ENCODE assay signal across 10 cellular contexts in genomic region chr1:39625462-39626273, GRCh38. TPM values are rescaled to one million over a fixed set of nuclear protein-coding genes. Genes with fewer than 3 reads are reported as not detected.
DNase-seq lines count a peak whose midpoint lies in the region; ATAC-seq and TF ChIP-seq lines count a peak whose summit lies in the region.
"Had no signal": no experiment of that assay in that cellular context is flagged by ENCODE, and none has a peak within 500 bp of the region (broad histone marks: within the 10 kb centered on the region; RNA-seq: fewer than 3 reads in every experiment).

No MANE protein-coding gene starts in this region.

- H3K9me3 ChIP-seq in ascending aorta (no peaks in the 10 kb centered on the region), ovary (no peaks in the 10 kb centered on the region)

- H3K4me1 ChIP-seq in ascending aorta (peaks cover 33 to 50% of the 10 kb centered on the region in 2 donors), ovary (ENCODE audit: insufficient read depth) (peaks cover 8% of the 10 kb centered on the region)

- H3K36me3 ChIP-seq in ascending aorta: peaks cover 36 to 41% of the 10 kb centered on the region in 2 donors
- H3K36me3 ChIP-seq in ovary: no peaks in the 10 kb centered on the region

- H3K27ac ChIP-seq in ascending aorta (peak overlapping the region; percentile 98), ovary (peak overlapping the region in 1 of 2 donors; percentile 33)

- WGBS in ovary, 3 donors: 20 to 38% (median 35%) methylated on average over 11 of the region's 11 CpGs

- no peaks in the 10 kb centered on the region for H3K27me3 ChIP-seq in ascending aorta
- no peaks in the 10 kb centered on the region for H3K27me3 ChIP-seq in ovary

- peak; percentile 73 for TF ChIP-seq EP300 in ovary (IDR thresholded peaks at IDR 0.05)

- TF ChIP-seq POLR2A in ovary (IDR thresholded peaks at IDR 0.05): no peak

- H3K4me3 ChIP-seq in ascending aorta: peak overlapping the region in 1 of 2 donors; percentile 34
- no peak overlapping the region for H3K4me3 ChIP-seq in ovary

- ATAC-seq in left ventricle myocardium superior (peak; percentile 89), GM19328 (IDR thresholded peaks at IDR 0.05; ENCODE audit: unreplicated experiment) (no peak)
- ATAC-seq: T-cell had no signal

- DNase-seq in AG08396 (ENCODE audit: low spot score) (peak; percentile 76), ascending aorta (ENCODE audit: low spot score in 2 of 2) (peak; percentile 88 to 97), left ventricle myocardium superior (peak; percentile 91), ovary (peak; percentile 71 to 90 (median 85)), NCI-H1417 (lab: John Stamatoyannopoulos, UW) (no peak), NCI-H1048 (lab: John Stamatoyannopoulos, UW) (no peak), DMS53 treated with DMSO at 0.1 percent for 48 hours (lab: John Stamatoyannopoulos, UW; ENCODE audit: unreplicated experiment) (no peak)
- DNase-seq: NCI-H1092 treated with DMSO at 0.1 percent for 48 hours, T-cell had no signal

- intact Hi-C loops in ascending aorta (cut with DNase I) (loop anchor here (1.0 kb wide), 1 partner anchor 14 kb away; the partner anchor contains the start of gene HEYL), left ventricle myocardium superior (cut with micrococcal nuclease) (no loop called here), ovary (cut with DNase I) (loop anchor here in 1 of 4 donors (2.0 kb wide), 1 partner anchor 27 kb away; no protein-coding TSS in a partner anchor)

- no peak for TF ChIP-seq CTCF in ascending aorta (IDR thresholded peaks at IDR 0.05)
- no peak for TF ChIP-seq CTCF in ovary (IDR thresholded peaks at IDR 0.05)

RNA-seq across cellular contexts. Expression of gene HEYL, which starts 13.8 kb away (rescaled TPM):
- 34.0 TPM for total RNA-seq in ascending aorta
- 15.0 TPM for total RNA-seq in left ventricle myocardium superior
- total RNA-seq in ovary: 10 to 100 TPM in 5 of 7 donors, 1 to 10 TPM in 2; 1.8 to 27.2 (median 11.3) TPM
- 10 to 100 TPM in 1 of 2 donors, 1 to 10 TPM in 1; 9.0 to 20.1 TPM for polyA plus RNA-seq in ovary

RNA-seq across cellular contexts. Expression of gene NT5C1A, which starts 46.2 kb away (rescaled TPM):
- not detected for total RNA-seq in ascending aorta
- total RNA-seq in left ventricle myocardium superior: 39.6 TPM
- 1 to 10 TPM in 4 of 7 donors, under 1 TPM in 1, not detected in 2; 0.34 to 2.4 (median 1.7) TPM for total RNA-seq in ovary
- polyA plus RNA-seq in ovary: under 1 TPM; 0.15 to 0.97 TPM

RNA-seq across cellular contexts. Expression of gene PABPC4, which starts 49.1 kb away (rescaled TPM):
- 175 TPM for total RNA-seq in ascending aorta
- 246 TPM for total RNA-seq in left ventricle myocardium superior
- 100 to 1,000 TPM; 139 to 345 (median 259) TPM for total RNA-seq in ovary
- polyA plus RNA-seq in ovary: 100 to 1,000 TPM; 127 to 316 TPM

Comparison
In these comparisons a context has a peak if more than half of its experiments do, and no peak if none do; other contexts are left out.
1. DNase-seq: peak in AG08396 (single experiment), ascending aorta (2 of 2), left ventricle myocardium superior (single experiment) and ovary (5 of 5); none in NCI-H1417 (0 of 3), NCI-H1048 (single experiment) and DMS53 treated with DMSO at 0.1 percent for 48 hours (single experiment).
2. RNA of gene NT5C1A, which starts 46.2 kb away (total RNA-seq): 39.6 TPM in left ventricle myocardium superior (single experiment); 0.34 to 2.4 TPM in ovary and not detected in ascending aorta (single experiment); every median in the first group is over 10 times any median in the second.